In genomic region chr21:45979141-45979631, GRCh38 we compare ENCODE assay signal across 12 cellular contexts. TPM values are rescaled to one million over a fixed set of nuclear protein-coding genes. Genes with fewer than 3 reads are reported as not detected.
DNase-seq lines count a peak whose midpoint lies in the region; ATAC-seq and TF ChIP-seq lines count a peak whose summit lies in the region.
"Had no signal": no experiment of that assay in that cellular context is flagged by ENCODE, and none has a peak within 500 bp of the region (broad histone marks: within the 10 kb centered on the region; RNA-seq: fewer than 3 reads in every experiment).

No MANE protein-coding gene starts in this region.

- peaks cover 12% of the 10 kb centered on the region for H3K4me1 Mint-ChIP-seq in activated naive CD4-positive, alpha-beta T cell treated with anti-CD3 and anti-CD28 coated beads, Interleukin-2, amount 10 ng/mL, durations not matched to agents 7 days and 5 days

- intact Hi-C loops in left ventricle myocardium inferior (cut with micrococcal nuclease) = loop anchor here (10.0 kb wide), 1 partner anchor 126 kb away; no protein-coding TSS in a partner anchor
- intact Hi-C loops in sigmoid colon (cut with DNase I) = no loop called here

- WGBS in sigmoid colon, 2 donors = 61 to 72% methylated on average over 20 of the region's 20 CpGs

- TF ChIP-seq EP300 in sigmoid colon (IDR thresholded peaks at IDR 0.05) = no peak

- CTCF ChIA-PET in activated naive CD4-positive, alpha-beta T cell treated with anti-CD3 and anti-CD28 coated beads, Interleukin-2, amount 10 ng/mL, durations not matched to agents 7 days and 5 days (lab: Charles Lee) = no interaction called here

- no peaks in the 10 kb centered on the region for H3K9me3 Mint-ChIP-seq in activated naive CD4-positive, alpha-beta T cell treated with anti-CD3 and anti-CD28 coated beads, Interleukin-2, amount 10 ng/mL, durations not matched to agents 7 days and 5 days
- H3K9me3 Mint-ChIP-seq: CD4-positive, CD25-positive, alpha-beta regulatory T cell had no signal

- H3K9me3 ChIP-seq in WERI-Rb-1 (ENCODE audit: severe bottlenecking) = peaks cover 3% of the 10 kb centered on the region
- no peaks in the 10 kb centered on the region for H3K9me3 ChIP-seq in left ventricle myocardium inferior (replicated peaks)
- no peaks in the 10 kb centered on the region for H3K9me3 ChIP-seq in sigmoid colon

- H3K27ac Mint-ChIP-seq in activated naive CD4-positive, alpha-beta T cell treated with anti-CD3 and anti-CD28 coated beads, Interleukin-2, amount 10 ng/mL, durations not matched to agents 7 days and 5 days = no peak overlapping the region
- H3K27ac Mint-ChIP-seq: CD4-positive, CD25-positive, alpha-beta regulatory T cell had no signal

- no peaks in the 10 kb centered on the region for H3K36me3 Mint-ChIP-seq in activated naive CD4-positive, alpha-beta T cell treated with anti-CD3 and anti-CD28 coated beads, Interleukin-2, amount 10 ng/mL, durations not matched to agents 7 days and 5 days
- H3K36me3 Mint-ChIP-seq: CD4-positive, CD25-positive, alpha-beta regulatory T cell had no signal

- DNase-seq in ELR (ENCODE audit: low read depth) (peak; percentile 71), WERI-Rb-1 (peak; percentile 52), left ventricle myocardium inferior (peak; percentile 25), sigmoid colon (peak; percentile 79), NAMALWA (ENCODE audit: low spot score) (no peak)
- DNase-seq in stimulated activated CD4-positive, alpha-beta T cell treated with anti-CD3 and anti-CD28 coated beads, Interleukin-2, amount 100 ng/mL, for 48 hours = no peak
- DNase-seq in activated naive CD4-positive, alpha-beta T cell treated with anti-CD3 and anti-CD28 coated beads, Interleukin-2, amount 10 ng/mL, durations not matched to agents 7 days and 5 days = no peak
- DNase-seq: anterior cingulate cortex; CD4-positive, CD25-positive, alpha-beta regulatory T cell; NCI-H1092 treated with DMSO at 0.1 percent for 48 hours; NCI-H748 treated with DMSO at 0.1 percent for 48 hours had no signal

- H3K27ac ChIP-seq in WERI-Rb-1 (no peak overlapping the region), left ventricle myocardium inferior (replicated peaks) (peak overlapping the region; percentile 71), sigmoid colon (peak overlapping the region; percentile 90 to 98 (median 98))

- H3K36me3 ChIP-seq in WERI-Rb-1 (no peaks in the 10 kb centered on the region), left ventricle myocardium inferior (peaks cover 8% of the 10 kb centered on the region), sigmoid colon (peaks cover 0 to 7% (median 0%) of the 10 kb centered on the region in 4 donors)

- TF ChIP-seq CTCF in WERI-Rb-1 (IDR thresholded peaks at IDR 0.05; ENCODE audit: low read depth, low read length) (no peak), left ventricle myocardium inferior (IDR thresholded peaks at IDR 0.05; ENCODE audit: borderline replicate concordance) (no peak), sigmoid colon (IDR thresholded peaks at IDR 0.05) (no peak)

- H3K27me3 Mint-ChIP-seq in activated naive CD4-positive, alpha-beta T cell treated with anti-CD3 and anti-CD28 coated beads, Interleukin-2, amount 10 ng/mL, durations not matched to agents 7 days and 5 days = peaks cover 64% of the 10 kb centered on the region

- ATAC-seq in GM18907 (IDR thresholded peaks at IDR 0.05; ENCODE audit: unreplicated experiment) = no peak

- H3K27me3 ChIP-seq in WERI-Rb-1 (ENCODE audit: insufficient read depth, low read depth, severe bottlenecking) = no peaks in the 10 kb centered on the region
- no peaks in the 10 kb centered on the region for H3K27me3 ChIP-seq in left ventricle myocardium inferior (ENCODE audit: low read depth)
- H3K27me3 ChIP-seq in sigmoid colon = no peaks in the 10 kb centered on the region

- H3K4me3 Mint-ChIP-seq in activated naive CD4-positive, alpha-beta T cell treated with anti-CD3 and anti-CD28 coated beads, Interleukin-2, amount 10 ng/mL, durations not matched to agents 7 days and 5 days = no peak overlapping the region

- TF ChIP-seq POLR2A in sigmoid colon (IDR thresholded peaks at IDR 0.05) = no peak

- H3K4me3 ChIP-seq in WERI-Rb-1 (ENCODE audit: low read depth, low read length) (no peak overlapping the region), left ventricle myocardium inferior (no peak overlapping the region), sigmoid colon (no peak overlapping the region)

- H3K4me1 ChIP-seq in left ventricle myocardium inferior (peaks cover 71% of the 10 kb centered on the region), sigmoid colon (peaks cover 0 to 64% (median 61%) of the 10 kb centered on the region in 4 donors)

RNA-seq across cellular contexts. Expression of gene COL6A1, which starts 2.4 kb away (rescaled TPM):
- total RNA-seq in left ventricle myocardium inferior (154 TPM), sigmoid colon (1,000 to 10,000 TPM in 2 of 4 donors, 100 to 1,000 TPM in 2; 622 to 1,755 (median 1,184) TPM)
- 100 to 1,000 TPM in 1 of 3 donors, 10 to 100 TPM in 2; 14.3 to 131 (median 28.2) TPM for polyA plus RNA-seq in sigmoid colon

Comparison
In these comparisons a context has a peak if more than half of its experiments do, and no peak if none do; other contexts are left out.
1. DNase-seq: peak in ELR (single experiment), WERI-Rb-1 (single experiment), left ventricle myocardium inferior (single experiment) and sigmoid colon (single experiment); none in stimulated activated CD4-positive, alpha-beta T cell treated with anti-CD3 and anti-CD28 coated beads, Interleukin-2, amount 100 ng/mL, for 48 hours (0 of 2), NAMALWA (single experiment) and activated naive CD4-positive, alpha-beta T cell treated with anti-CD3 and anti-CD28 coated beads, Interleukin-2, amount 10 ng/mL, durations not matched to agents 7 days and 5 days (single experiment).